In genomic region chr10:48634198-48634983, GRCh38 we compare ENCODE assay signal across 9 cellular contexts. TPM values are rescaled to one million over a fixed set of nuclear protein-coding genes. Genes with fewer than 3 reads are reported as not detected.
DNase-seq lines count a peak whose midpoint lies in the region; ATAC-seq and TF ChIP-seq lines count a peak whose summit lies in the region.
"Had no signal": no experiment of that assay in that cellular context is flagged by ENCODE, and none has a peak within 500 bp of the region (broad histone marks: within the 10 kb centered on the region; RNA-seq: fewer than 3 reads in every experiment).

No MANE protein-coding gene starts in this region.

- no peak overlapping the region for H4K8ac ChIP-seq in H9 (replicated peaks; ENCODE audit: insufficient read length, low read depth, low read length)

- no TSS peak for BruUV-seq in PC-9 (replicated peaks; lab: Mats Ljungman, UMichigan)

- H3K14ac ChIP-seq in H9 (ENCODE audit: insufficient read depth, low read length): no peak overlapping the region

- DNase-seq in COLO829 (ENCODE audit: low spot score) (peak; percentile 13), left ventricle myocardium inferior (peak; percentile 46), H9 (no peak), PC-9 (no peak)
- DNase-seq in activated CD4-positive, alpha-beta memory T cell treated with anti-CD3 and anti-CD28 coated beads, Interleukin-2, amount 10 ng/mL, durations not matched to agents 7 days and 5 days: peak; percentile 57

- H3K56ac ChIP-seq in H9 (ENCODE audit: insufficient read length, low read depth, low read length): no peak overlapping the region

- H2BK15ac ChIP-seq in H9 (ENCODE audit: low read depth, low read length): no peak overlapping the region

- POLR2A ChIA-PET in activated CD4-positive, alpha-beta memory T cell treated with anti-CD3 and anti-CD28 coated beads, Interleukin-2, amount 10 ng/mL, durations not matched to agents 7 days and 5 days (lab: Charles Lee): interaction anchor here (0.9 to 1.4 kb wide), 3 partner anchors 10 to 15 kb away, joined by 3 to 6 read pairs (median 4); no protein-coding TSS in a partner anchor
- POLR2A ChIA-PET in PC-9 (lab: Charles Lee; ENCODE audit: unreplicated experiment): no interaction called here

- H4K20me1 ChIP-seq in H9 (ENCODE audit: control insufficient read depth, insufficient read depth, insufficient read length) (no peaks in the 10 kb centered on the region), PC-9 (ENCODE audit: insufficient read depth) (no peaks in the 10 kb centered on the region)

- ATAC-seq in GM19467 (IDR thresholded peaks at IDR 0.05; ENCODE audit: unreplicated experiment) (peak; percentile 93), HG03469 (IDR thresholded peaks at IDR 0.05; ENCODE audit: unreplicated experiment) (peak; percentile 71)
- ATAC-seq: Panc1 had no signal

- H3K23me2 ChIP-seq in H9 (ENCODE audit: insufficient read length, low read depth, low read length, poor library complexity, severe bottlenecking): no peaks in the 10 kb centered on the region

- H2BK12ac ChIP-seq in H9 (ENCODE audit: insufficient read length, low read depth, low read length): no peak overlapping the region

- no peak overlapping the region for H3K18ac ChIP-seq in H9 (ENCODE audit: insufficient read length, low read depth, low read length)

- H3K36me3 Mint-ChIP-seq in activated CD4-positive, alpha-beta memory T cell treated with anti-CD3 and anti-CD28 coated beads, Interleukin-2, amount 10 ng/mL, durations not matched to agents 7 days and 5 days (ENCODE audit: low read depth): no peaks in the 10 kb centered on the region
- H3K36me3 Mint-ChIP-seq in H9 (ENCODE audit: insufficient read depth in 1 of 3, low read depth in 3 of 3): no peaks in the 10 kb centered on the region; a peak in 2 of 7 replicates

- H3K36me3 ChIP-seq in left ventricle myocardium inferior: no peaks in the 10 kb centered on the region
- H3K36me3 ChIP-seq in PC-9 (ENCODE audit: low read depth): no peaks in the 10 kb centered on the region

- H3F3A ChIP-seq in PC-9 (ENCODE audit: insufficient read depth, low read depth): no peaks in the 10 kb centered on the region

- no peak overlapping the region for H4K91ac ChIP-seq in H9 (ENCODE audit: insufficient read length, low read depth, low read length)

- H3K9me3 ChIP-seq in left ventricle myocardium inferior (replicated peaks) (no peaks in the 10 kb centered on the region), H9 (ENCODE audit: control insufficient read depth, low read depth, low read length) (no peaks in the 10 kb centered on the region), PC-9 (ENCODE audit: insufficient read depth, low read depth) (no peaks in the 10 kb centered on the region)

- peak overlapping the region; percentile 73 for H3K27ac Mint-ChIP-seq in activated CD4-positive, alpha-beta memory T cell treated with anti-CD3 and anti-CD28 coated beads, Interleukin-2, amount 10 ng/mL, durations not matched to agents 7 days and 5 days
- no peak overlapping the region for H3K27ac Mint-ChIP-seq in H9

- no peaks in the 10 kb centered on the region for H3K79me1 ChIP-seq in H9 (ENCODE audit: insufficient read depth, low read depth, low read length, poor library complexity, severe bottlenecking)

- peak overlapping the region; percentile 44 for H3K27ac ChIP-seq in left ventricle myocardium inferior (replicated peaks)
- H3K27ac ChIP-seq in temporal lobe (ENCODE audit: low read depth, low read length): peak overlapping the region; percentile 73
- H3K27ac ChIP-seq in H9 (ENCODE audit: insufficient read length, low read depth, low read length): no peak overlapping the region
- H3K27ac ChIP-seq in PC-9: no peak overlapping the region

- TF ChIP-seq CTCF in left ventricle myocardium inferior (IDR thresholded peaks at IDR 0.05; ENCODE audit: borderline replicate concordance): no peak
- TF ChIP-seq CTCF in H9 (conservative IDR thresholded peaks at IDR 0.05): no peak
- TF ChIP-seq CTCF in PC-9 (conservative IDR thresholded peaks at IDR 0.05): no peak

- no peak overlapping the region for H2AFZ ChIP-seq in H9 (ENCODE audit: low read length)
- H2AFZ ChIP-seq in PC-9: no peak overlapping the region

- intact Hi-C loops in left ventricle myocardium inferior (cut with micrococcal nuclease): no loop called here
- intact Hi-C loops in PC-9 (cut with micrococcal nuclease; ENCODE audit: unreplicated experiment): no loop called here

- no peak overlapping the region for H4K5ac ChIP-seq in H9 (ENCODE audit: insufficient read length, low read depth, low read length)

- no peaks in the 10 kb centered on the region for H3K79me2 ChIP-seq in H9 (ENCODE audit: insufficient read depth, low read length)
- no peaks in the 10 kb centered on the region for H3K79me2 ChIP-seq in PC-9 (ENCODE audit: low read depth)

- peaks cover 31% of the 10 kb centered on the region for H3K4me1 Mint-ChIP-seq in activated CD4-positive, alpha-beta memory T cell treated with anti-CD3 and anti-CD28 coated beads, Interleukin-2, amount 10 ng/mL, durations not matched to agents 7 days and 5 days
- no peaks in the 10 kb centered on the region for H3K4me1 Mint-ChIP-seq in H9

- no peak overlapping the region for H2AK5ac ChIP-seq in H9 (ENCODE audit: insufficient read length, low read length)

- CTCF ChIA-PET in activated CD4-positive, alpha-beta memory T cell treated with anti-CD3 and anti-CD28 coated beads, Interleukin-2, amount 10 ng/mL, durations not matched to agents 7 days and 5 days (lab: Charles Lee): interaction anchor here (0.7 to 3.4 kb wide), 3 partner anchors 19 to 113 kb away, joined by 3 to 42 read pairs (median 4); no protein-coding TSS in a partner anchor
- CTCF ChIA-PET in PC-9 (lab: Charles Lee): interaction anchor here (0.6 kb wide), 1 partner anchor 260 kb away, joined by 3 read pairs; no protein-coding TSS in a partner anchor

- no peaks in the 10 kb centered on the region for H3K9me3 Mint-ChIP-seq in activated CD4-positive, alpha-beta memory T cell treated with anti-CD3 and anti-CD28 coated beads, Interleukin-2, amount 10 ng/mL, durations not matched to agents 7 days and 5 days
- no peaks in the 10 kb centered on the region; a peak in 1 of 5 replicates for H3K9me3 Mint-ChIP-seq in H9

- H2BK20ac ChIP-seq in H9 (ENCODE audit: low read depth, low read length, poor library complexity, severe bottlenecking): no peak overlapping the region

- no peaks in the 10 kb centered on the region for H3K9me2 ChIP-seq in PC-9 (ENCODE audit: insufficient read depth)

- no peak overlapping the region for H3K23ac ChIP-seq in H9 (ENCODE audit: insufficient read length, low read depth, low read length)

- peaks cover 17% of the 10 kb centered on the region for H3K27me3 Mint-ChIP-seq in activated CD4-positive, alpha-beta memory T cell treated with anti-CD3 and anti-CD28 coated beads, Interleukin-2, amount 10 ng/mL, durations not matched to agents 7 days and 5 days
- peaks cover 12% of the 10 kb centered on the region for H3K27me3 Mint-ChIP-seq in H9 (ENCODE audit: low read depth)

- H3K4me2 ChIP-seq in H9 (ENCODE audit: insufficient read depth, insufficient read length, low read length) (no peak overlapping the region), PC-9 (no peak overlapping the region)

- H3K4me1 ChIP-seq in left ventricle myocardium inferior (peaks cover 14% of the 10 kb centered on the region), H9 (ENCODE audit: insufficient read depth, low read length) (no peaks in the 10 kb centered on the region), PC-9 (replicated peaks; ENCODE audit: insufficient read depth) (no peaks in the 10 kb centered on the region)

- no peak overlapping the region for H2BK5ac ChIP-seq in H9 (ENCODE audit: insufficient read length, low read length)

- no peak overlapping the region for H3K9ac ChIP-seq in H9 (ENCODE audit: extremely low read depth, insufficient read length, low read length)

- H3K27me3 ChIP-seq in left ventricle myocardium inferior (ENCODE audit: low read depth) (no peaks in the 10 kb centered on the region), H9 (ENCODE audit: insufficient read depth, low read length) (no peaks in the 10 kb centered on the region), PC-9 (ENCODE audit: insufficient read depth, low read depth) (no peaks in the 10 kb centered on the region)

- H3T11ph ChIP-seq in H9 (ENCODE audit: low read length): no peak overlapping the region

- H3K4ac ChIP-seq in H9 (ENCODE audit: low read depth, low read length): no peak overlapping the region

- H2BK120ac ChIP-seq in H9 (ENCODE audit: low read depth, low read length, poor library complexity, severe bottlenecking): no peak overlapping the region

- H3K4me3 ChIP-seq in left ventricle myocardium inferior: no peak overlapping the region
- H3K4me3 ChIP-seq in PC-9: no peak overlapping the region

- peak overlapping the region; percentile 20 for H3K4me3 Mint-ChIP-seq in activated CD4-positive, alpha-beta memory T cell treated with anti-CD3 and anti-CD28 coated beads, Interleukin-2, amount 10 ng/mL, durations not matched to agents 7 days and 5 days
- H3K4me3 Mint-ChIP-seq in H9: no peak overlapping the region

- WGBS in H9 (ENCODE audit: extremely low coverage, insufficient read length, low lambda C conversion rate): no CpG with 5 or more reads among the region's 5 CpGs

RNA-seq across cellular contexts. Expression of gene ARHGAP22, which starts 29.5 kb away (rescaled TPM):
- under 1 TPM in 1 of 2 experiments, not detected in 1; 0.25 TPM for total RNA-seq in activated CD4-positive, alpha-beta memory T cell treated with anti-CD3 and anti-CD28 coated beads, Interleukin-2, amount 10 ng/mL, durations not matched to agents 7 days and 5 days
- total RNA-seq in left ventricle myocardium inferior: 3.8 TPM
- 2.5 TPM for total RNA-seq in temporal lobe
- total RNA-seq in H9 (2021): 6.9 and 7.4 TPM in 2 replicates
- total RNA-seq in PC-9 (2021): 3.2 and 4.0 TPM in 2 replicates

RNA-seq across cellular contexts. Expression of gene WDFY4, which starts 50.3 kb away (rescaled TPM):
- total RNA-seq in activated CD4-positive, alpha-beta memory T cell treated with anti-CD3 and anti-CD28 coated beads, Interleukin-2, amount 10 ng/mL, durations not matched to agents 7 days and 5 days: under 1 TPM in 1 of 2 experiments, not detected in 1; 0.08 TPM
- total RNA-seq in left ventricle myocardium inferior: 1.5 TPM
- total RNA-seq in temporal lobe: 0.49 TPM
- not detected in 2 replicates for total RNA-seq in H9 (2021)
- total RNA-seq in PC-9 (2021): not detected in 2 replicates

Comparison
In these comparisons a context has a peak if more than half of its experiments do, and no peak if none do; other contexts are left out.
1. DNase-seq: peak in COLO829 (single experiment), activated CD4-positive, alpha-beta memory T cell treated with anti-CD3 and anti-CD28 coated beads, Interleukin-2, amount 10 ng/mL, durations not matched to agents 7 days and 5 days (single experiment) and left ventricle myocardium inferior (single experiment); none in H9 (single experiment) and PC-9 (0 of 2).
2. H3K27ac ChIP-seq: peak in left ventricle myocardium inferior (single experiment) and temporal lobe (single experiment); none in H9 (single experiment) and PC-9 (single experiment).